22 cellular contexts compared by ENCODE assay signal in genomic region chr3:46576386-46576785, GRCh38. TPM values are rescaled to one million over a fixed set of nuclear protein-coding genes. Genes with fewer than 3 reads are reported as not detected.
"Had no signal": no experiment of that assay in that cellular context is flagged by ENCODE, and none has a peak within 500 bp of the region (broad histone marks: within the 10 kb centered on the region; RNA-seq: fewer than 3 reads in every experiment).

No MANE protein-coding gene starts in this region.

- H3K36me3 ChIP-seq: esophagus muscularis mucosa, thyroid gland had no signal

- H3K4me3 Mint-ChIP-seq: activated CD4-positive, alpha-beta memory T cell treated with anti-CD3 and anti-CD28 coated beads for 36 hours; activated naive CD8-positive, alpha-beta T cell treated with anti-CD3 and anti-CD28 coated beads for 36 hours; activated T-helper 1 cell treated with anti-CD3 and anti-CD28 coated beads, Interleukin-12 subunit alpha, Interleukin-12 subunit beta, Interleukin-2, Interleukin-4 antibody, amounts not matched to agents 30 ng/mL and 10 ng/mL and 1 ng/mL, durations not matched to agents 14 hours and 24 hours and 36 hours; naive thymus-derived CD8-positive, alpha-beta T cell; T-helper 17 cell had no signal

- H3K27ac ChIP-seq: esophagus muscularis mucosa, thyroid gland, VCaP had no signal

- H3K27ac Mint-ChIP-seq: activated CD4-positive, alpha-beta memory T cell treated with anti-CD3 and anti-CD28 coated beads for 36 hours; activated naive CD8-positive, alpha-beta T cell treated with anti-CD3 and anti-CD28 coated beads for 36 hours; activated T-helper 1 cell treated with anti-CD3 and anti-CD28 coated beads, Interleukin-12 subunit alpha, Interleukin-12 subunit beta, Interleukin-2, Interleukin-4 antibody, amounts not matched to agents 30 ng/mL and 10 ng/mL and 1 ng/mL, durations not matched to agents 14 hours and 24 hours and 36 hours; T-helper 17 cell had no signal

- H3K4me3 ChIP-seq: esophagus muscularis mucosa, thyroid gland had no signal

- H3K27me3 ChIP-seq: thyroid gland had no signal

- H3K9me3 Mint-ChIP-seq: activated CD4-positive, alpha-beta memory T cell treated with anti-CD3 and anti-CD28 coated beads for 36 hours; activated naive CD8-positive, alpha-beta T cell treated with anti-CD3 and anti-CD28 coated beads for 36 hours; activated T-helper 1 cell treated with anti-CD3 and anti-CD28 coated beads, Interleukin-12 subunit alpha, Interleukin-12 subunit beta, Interleukin-2, Interleukin-4 antibody, amounts not matched to agents 30 ng/mL and 10 ng/mL and 1 ng/mL, durations not matched to agents 14 hours and 24 hours and 36 hours; naive thymus-derived CD8-positive, alpha-beta T cell had no signal

- DNase-seq: activated CD4-positive, alpha-beta memory T cell treated with anti-CD3 and anti-CD28 coated beads for 36 hours; activated naive CD4-positive, alpha-beta T cell; activated naive CD8-positive, alpha-beta T cell treated with anti-CD3 and anti-CD28 coated beads for 36 hours; activated T-cell treated with anti-CD3 and anti-CD28 coated beads for 4 hours; amniotic stem cell; effector CD4-positive, alpha-beta T cell; hippocampal formation; left cardiac atrium; mesenchymal stem cell; naive thymus-derived CD8-positive, alpha-beta T cell; stimulated activated CD4-positive, alpha-beta T cell treated with anti-CD3 and anti-CD28 coated beads, Interleukin-12 subunit alpha, Interleukin-12 subunit beta, amount 100 ng/mL, for 4 hours; stimulated activated CD4-positive, alpha-beta T cell treated with anti-CD3 and anti-CD28 coated beads, Interleukin-2, amount 100 ng/mL, for 24 hours; stimulated activated naive CD4-positive, alpha-beta T cell treated with Interleukin-2 at 50 U/mL for 16 hours; T-helper 17 cell had no signal

- H3K36me3 Mint-ChIP-seq: activated CD4-positive, alpha-beta memory T cell treated with anti-CD3 and anti-CD28 coated beads for 36 hours; activated naive CD8-positive, alpha-beta T cell treated with anti-CD3 and anti-CD28 coated beads for 36 hours; naive thymus-derived CD8-positive, alpha-beta T cell had no signal

- H3K9me3 ChIP-seq: esophagus muscularis mucosa, thyroid gland had no signal

RNA-seq across cellular contexts. Expression of gene LRRC2, which starts 10.3 kb away (rescaled TPM):
- total RNA-seq: activated CD4-positive, alpha-beta memory T cell treated with anti-CD3 and anti-CD28 coated beads for 36 hours; activated naive CD8-positive, alpha-beta T cell treated with anti-CD3 and anti-CD28 coated beads for 36 hours; activated T-helper 1 cell treated with anti-CD3 and anti-CD28 coated beads, Interleukin-12 subunit alpha, Interleukin-12 subunit beta, Interleukin-2, Interleukin-4 antibody, amounts not matched to agents 30 ng/mL and 10 ng/mL and 1 ng/mL, durations not matched to agents 14 hours and 24 hours and 36 hours had no signal
- polyA plus RNA-seq: naive thymus-derived CD8-positive, alpha-beta T cell had no signal

RNA-seq across cellular contexts. Expression of gene FAM240A, which starts 35.9 kb away (rescaled TPM):
- total RNA-seq: activated CD4-positive, alpha-beta memory T cell treated with anti-CD3 and anti-CD28 coated beads for 36 hours; activated naive CD8-positive, alpha-beta T cell treated with anti-CD3 and anti-CD28 coated beads for 36 hours; activated T-helper 1 cell treated with anti-CD3 and anti-CD28 coated beads, Interleukin-12 subunit alpha, Interleukin-12 subunit beta, Interleukin-2, Interleukin-4 antibody, amounts not matched to agents 30 ng/mL and 10 ng/mL and 1 ng/mL, durations not matched to agents 14 hours and 24 hours and 36 hours; cerebellum; endothelial cell of umbilical vein; esophagus muscularis mucosa; left cardiac atrium; naive thymus-derived CD8-positive, alpha-beta T cell; renal cortical epithelial cell; subcutaneous adipose tissue; T-helper 17 cell had no signal
- polyA plus RNA-seq: endothelial cell of umbilical vein; naive thymus-derived CD8-positive, alpha-beta T cell had no signal
